16 cellular contexts compared by ENCODE assay signal in the genomic region with DNA sequence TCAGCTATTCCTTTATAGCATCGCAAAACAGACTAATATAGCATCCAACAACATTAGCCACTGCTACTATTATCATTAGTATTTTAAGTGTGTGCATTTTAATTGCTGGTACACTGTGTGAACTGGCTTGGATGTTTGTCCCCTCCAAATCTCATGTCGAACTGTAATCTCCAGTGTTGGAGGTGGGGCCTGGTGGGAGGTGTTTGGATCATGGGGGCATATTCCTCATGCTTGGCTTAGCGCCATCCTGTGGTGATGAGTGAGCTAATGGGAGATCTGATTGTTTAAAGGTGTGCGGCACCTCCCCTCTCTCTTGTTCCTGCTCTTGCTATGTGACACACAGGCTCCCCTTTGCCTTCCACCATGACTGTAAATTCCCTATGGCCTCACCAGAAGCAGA. TPM values are rescaled to one million over a fixed set of nuclear protein-coding genes. Genes with fewer than 3 reads are reported as not detected.
A peak's percentile ranks its signal among the peaks of the same experiment; 100 is the strongest.
DNase-seq lines count a peak whose midpoint lies in the region; ATAC-seq, FAIRE-seq and TF ChIP-seq lines count a peak whose summit lies in the region.
"Had no signal": no experiment of that assay in that cellular context is flagged by ENCODE, and none has a peak within 500 bp of the region (broad histone marks: within the 10 kb centered on the region; RNA-seq: fewer than 3 reads in every experiment).

No MANE protein-coding gene starts in this region.

- no peak overlapping the region for H3K4me3 ChIP-seq in endodermal cell (ENCODE audit: low read length)
- H3K4me3 ChIP-seq in naive thymus-derived CD4-positive, alpha-beta T cell (ENCODE audit: low read length) = no peak overlapping the region
- H3K4me3 ChIP-seq in dorsolateral prefrontal cortex = no peak overlapping the region

- H3K9me3 Mint-ChIP-seq in endodermal cell = no peaks in the 10 kb centered on the region
- peaks cover 0 to 1% (median 0%) of the 10 kb centered on the region in 11 donors for H3K9me3 Mint-ChIP-seq in naive thymus-derived CD4-positive, alpha-beta T cell
- H3K9me3 Mint-ChIP-seq: activated CD4-positive, alpha-beta T cell treated with anti-CD3 and anti-CD28 coated beads, Interleukin-2, amount 10 ng/mL, durations not matched to agents 7 days and 5 days; activated T-cell treated with anti-CD3 and anti-CD28 coated beads, Interleukin-2, amount 50 U/mL, for 4 hours had no signal

- no peaks in the 10 kb centered on the region for H3K9me3 ChIP-seq in endodermal cell (ENCODE audit: control insufficient read depth, low read length)
- H3K9me3 ChIP-seq in naive thymus-derived CD4-positive, alpha-beta T cell (ENCODE audit: control insufficient read depth in 2 of 3, low read length in 3 of 3) = no peaks in the 10 kb centered on the region

- H3K36me3 Mint-ChIP-seq in endodermal cell (ENCODE audit: low read depth) = no peaks in the 10 kb centered on the region
- peaks cover 0 to 5% (median 0%) of the 10 kb centered on the region in 5 donors for H3K36me3 Mint-ChIP-seq in naive thymus-derived CD4-positive, alpha-beta T cell

- H3K4me1 ChIP-seq in endodermal cell (ENCODE audit: control insufficient read depth, insufficient read depth, low read length) = peaks cover 9% of the 10 kb centered on the region
- peaks cover 17 to 22% of the 10 kb centered on the region in 2 donors for H3K4me1 ChIP-seq in naive thymus-derived CD4-positive, alpha-beta T cell (ENCODE audit: control insufficient read depth in 2 of 2, insufficient read depth in 2 of 2, low read length in 2 of 2)

- intact Hi-C loops in naive thymus-derived CD4-positive, alpha-beta T cell (cut with micrococcal nuclease) = no loop called here
- intact Hi-C loops in dorsolateral prefrontal cortex (cut with DNase I) = no loop called here

- no peak overlapping the region for H3K9ac ChIP-seq in endodermal cell (ENCODE audit: extremely low read depth, low read length, poor library complexity, severe bottlenecking)

- H3K27ac ChIP-seq in endodermal cell (ENCODE audit: low read depth, low read length) (no peak overlapping the region), dorsolateral prefrontal cortex (no peak overlapping the region)
- H3K27ac ChIP-seq in naive thymus-derived CD4-positive, alpha-beta T cell (ENCODE audit: low read depth, low read length) = no peak overlapping the region

- 33 to 60% methylated on average over 1 to 4 of the region's 4 CpGs for WGBS in endodermal cell (ENCODE audit: insufficient coverage in 1 of 2, insufficient read length in 1 of 2), 2 experiments

- POLR2A ChIA-PET in naive thymus-derived CD4-positive, alpha-beta T cell (lab: Charles Lee) = interaction anchor here (2.6 kb wide), 1 partner anchor 88 kb away, joined by 8 read pairs; a partner anchor contains a TSS

- no peak for ATAC-seq in naive thymus-derived CD4-positive, alpha-beta T cell
- ATAC-seq in GM18870 (IDR thresholded peaks at IDR 0.05; ENCODE audit: unreplicated experiment) = no peak
- ATAC-seq: activated T-cell treated with anti-CD3 and anti-CD28 coated beads, Interleukin-2, amount 50 U/mL, for 4 hours had no signal

- H3K27me3 Mint-ChIP-seq in endodermal cell (ENCODE audit: insufficient read depth) = no peaks in the 10 kb centered on the region
- H3K27me3 Mint-ChIP-seq in naive thymus-derived CD4-positive, alpha-beta T cell = no peaks in the 10 kb centered on the region
- H3K27me3 Mint-ChIP-seq: activated CD4-positive, alpha-beta T cell treated with anti-CD3 and anti-CD28 coated beads, Interleukin-2, amount 10 ng/mL, durations not matched to agents 7 days and 5 days had no signal

- H3K4me3 Mint-ChIP-seq in endodermal cell = no peak overlapping the region
- H3K4me3 Mint-ChIP-seq in naive thymus-derived CD4-positive, alpha-beta T cell = no peak overlapping the region
- H3K4me3 Mint-ChIP-seq: activated CD4-positive, alpha-beta T cell treated with anti-CD3 and anti-CD28 coated beads, Interleukin-2, amount 10 ng/mL, durations not matched to agents 7 days and 5 days; activated T-cell treated with anti-CD3 and anti-CD28 coated beads, Interleukin-2, amount 50 U/mL, for 4 hours had no signal

- no peaks in the 10 kb centered on the region for H3K36me3 ChIP-seq in endodermal cell (ENCODE audit: control insufficient read depth, insufficient read depth, low read length)
- no peaks in the 10 kb centered on the region for H3K36me3 ChIP-seq in naive thymus-derived CD4-positive, alpha-beta T cell (ENCODE audit: control insufficient read depth in 2 of 3, insufficient read depth in 3 of 3, low read length in 3 of 3)

- CTCF ChIA-PET in naive thymus-derived CD4-positive, alpha-beta T cell (lab: Charles Lee) = interaction anchor here (0.8 kb wide), 1 partner anchor 9 kb away, joined by 6 read pairs; no protein-coding TSS in a partner anchor

- peaks cover 12% of the 10 kb centered on the region for H3K4me1 Mint-ChIP-seq in endodermal cell
- peaks cover 22 to 53% (median 43%) of the 10 kb centered on the region in 7 donors for H3K4me1 Mint-ChIP-seq in naive thymus-derived CD4-positive, alpha-beta T cell

- DNase-seq in NCI-H2227 (lab: John Stamatoyannopoulos, UW; ENCODE audit: unreplicated experiment) (peak; percentile 43), NCI-H2227 treated with DMSO at 0.1 percent for 48 hours (lab: John Stamatoyannopoulos, UW) (no peak), HTR-8/SVneo (ENCODE audit: insufficient read length, low spot score) (no peak), endodermal cell (peak; percentile 85), nucleus accumbens (lab: John Stamatoyannopoulos, UW) (no peak), dorsolateral prefrontal cortex (no peak)
- no peak for DNase-seq in naive thymus-derived CD4-positive, alpha-beta T cell
- DNase-seq: activated CD4-positive, alpha-beta T cell treated with anti-CD3 and anti-CD28 coated beads, Interleukin-2, amount 10 ng/mL, durations not matched to agents 7 days and 5 days; activated T-cell treated with anti-CD3 and anti-CD28 coated beads, Interleukin-2, amount 50 U/mL, for 4 hours; NCI-H1930; NCI-H774 had no signal

- peak overlapping the region; percentile 50 for H3K27ac Mint-ChIP-seq in endodermal cell
- peak overlapping the region in 8 of 9 donors; percentile 76 to 94 (median 91) for H3K27ac Mint-ChIP-seq in naive thymus-derived CD4-positive, alpha-beta T cell

- TF ChIP-seq CTCF in endodermal cell (conservative IDR thresholded peaks at IDR 0.05) (peak; percentile 74), dorsolateral prefrontal cortex (IDR thresholded peaks at IDR 0.05 in 54 of 56, conservative IDR thresholded peaks at IDR 0.05 in 2 of 56; ENCODE audit: low read depth in 1 of 56, partially characterized antibody in 56 of 56) (no peak)

- H3K27me3 ChIP-seq in endodermal cell (ENCODE audit: control insufficient read depth, insufficient read depth, low read length, poor library complexity, severe bottlenecking) (no peaks in the 10 kb centered on the region), dorsolateral prefrontal cortex (no peaks in the 10 kb centered on the region)
- H3K27me3 ChIP-seq in naive thymus-derived CD4-positive, alpha-beta T cell (ENCODE audit: control insufficient read depth in 2 of 2, insufficient read depth in 2 of 2, low read length in 2 of 2) = no peaks in the 10 kb centered on the region

- peak; percentile 59 for FAIRE-seq in HTR-8/SVneo (lab: Jason Lieb, UNC)
- FAIRE-seq: A204.1, GM18507, keratinocyte had no signal

RNA-seq across cellular contexts. Expression of a gene that starts 12.4 kb away (rescaled TPM):
- total RNA-seq in endodermal cell (10 to 100 TPM; 34.2 to 38.7 TPM), dorsolateral prefrontal cortex (10 to 100 TPM; 20.8 to 41.9 (median 29.8) TPM)
- 41.1 TPM for polyA plus RNA-seq in endodermal cell (2013, experiment 1 of 2)
- 40.1 TPM for polyA plus RNA-seq in endodermal cell (2013, experiment 2 of 2)
- 100 to 1,000 TPM in 1 of 5 experiments, 10 to 100 TPM in 4; 25.0 to 115 (median 43.0) TPM for total RNA-seq in naive thymus-derived CD4-positive, alpha-beta T cell
- 10 to 100 TPM; 36.2 to 62.0 TPM for polyA plus RNA-seq in naive thymus-derived CD4-positive, alpha-beta T cell

RNA-seq across cellular contexts. Expression of a gene that starts 24.1 kb away (rescaled TPM):
- total RNA-seq in endodermal cell = 1 to 10 TPM in 1 of 2 donors, not detected in 1; 1.9 TPM
- 14.1 TPM for polyA plus RNA-seq in endodermal cell (2013, experiment 1 of 2)
- polyA plus RNA-seq in endodermal cell (2013, experiment 2 of 2) = 13.1 TPM
- not detected for total RNA-seq in naive thymus-derived CD4-positive, alpha-beta T cell
- polyA plus RNA-seq in naive thymus-derived CD4-positive, alpha-beta T cell = not detected
- total RNA-seq in dorsolateral prefrontal cortex = 10 to 100 TPM; 14.4 to 65.5 (median 45.4) TPM
- total RNA-seq: activated CD4-positive, alpha-beta T cell treated with anti-CD3 and anti-CD28 coated beads, Interleukin-2, amount 10 ng/mL, durations not matched to agents 7 days and 5 days; activated T-cell treated with anti-CD3 and anti-CD28 coated beads, Interleukin-2, amount 50 U/mL, for 4 hours; glomerular endothelial cell had no signal
- polyA plus RNA-seq: keratinocyte had no signal

RNA-seq across cellular contexts. Expression of a gene that starts 36.0 kb away (rescaled TPM):
- total RNA-seq in endodermal cell (1 to 10 TPM in 1 of 2 donors, under 1 TPM in 1; 0.86 to 1.0 TPM), dorsolateral prefrontal cortex (1 to 10 TPM in 56 of 120 experiments, under 1 TPM in 63, not detected in 1; 0.21 to 8.8 (median 0.92) TPM)
- 2.0 TPM for polyA plus RNA-seq in endodermal cell (2013, experiment 1 of 2)
- 2.2 TPM for polyA plus RNA-seq in endodermal cell (2013, experiment 2 of 2)
- under 1 TPM in 2 of 5 experiments, not detected in 3; 0.07 to 0.17 TPM for total RNA-seq in naive thymus-derived CD4-positive, alpha-beta T cell
- not detected for polyA plus RNA-seq in naive thymus-derived CD4-positive, alpha-beta T cell
- total RNA-seq: activated CD4-positive, alpha-beta T cell treated with anti-CD3 and anti-CD28 coated beads, Interleukin-2, amount 10 ng/mL, durations not matched to agents 7 days and 5 days; activated T-cell treated with anti-CD3 and anti-CD28 coated beads, Interleukin-2, amount 50 U/mL, for 4 hours had no signal

Comparison
In these comparisons a context has a peak if more than half of its experiments do, and no peak if none do; other contexts are left out.
1. DNase-seq: peak in NCI-H2227 (single experiment) and endodermal cell (single experiment); none in NCI-H2227 treated with DMSO at 0.1 percent for 48 hours (single experiment), HTR-8/SVneo (single experiment), naive thymus-derived CD4-positive, alpha-beta T cell (0 of 9), nucleus accumbens (0 of 56) and dorsolateral prefrontal cortex (0 of 10).
2. RNA of a gene that starts 24.1 kb away (total RNA-seq): 14.4 to 65.5 TPM in dorsolateral prefrontal cortex; 1.9 TPM in endodermal cell and not detected in naive thymus-derived CD4-positive, alpha-beta T cell; every median in the first group is over 4 times any median in the second.